21 cellular contexts compared by ENCODE assay signal in the genomic region with DNA sequence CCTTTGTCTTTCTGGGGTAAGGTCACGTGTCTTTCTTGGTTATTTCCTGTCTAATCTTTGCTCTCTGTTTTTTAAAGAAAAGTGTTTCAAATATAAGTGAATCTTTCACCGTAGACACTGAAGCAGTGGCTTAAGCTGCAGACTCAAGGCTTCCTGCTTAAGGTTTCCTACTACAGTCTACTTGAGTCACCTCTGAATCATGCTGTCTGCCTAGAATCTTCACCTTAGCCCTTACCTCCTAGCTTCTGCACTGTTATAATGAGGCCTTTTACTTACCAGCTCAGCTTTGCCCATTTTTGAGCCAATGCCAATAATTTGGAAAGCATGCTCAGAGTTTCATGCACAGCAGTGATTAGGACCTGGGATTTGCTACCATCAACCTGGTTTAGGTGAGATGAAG. TPM values are rescaled to one million over a fixed set of nuclear protein-coding genes. Genes with fewer than 3 reads are reported as not detected.
DNase-seq lines count a peak whose midpoint lies in the region; ATAC-seq and TF ChIP-seq lines count a peak whose summit lies in the region.
"Had no signal": no experiment of that assay in that cellular context is flagged by ENCODE, and none has a peak within 500 bp of the region (broad histone marks: within the 10 kb centered on the region; RNA-seq: fewer than 3 reads in every experiment).

No MANE protein-coding gene starts in this region.

- peak overlapping the region; percentile 37 for H3K4me2 ChIP-seq in mammary epithelial cell (ENCODE audit: insufficient read depth, low read depth, low read length)
- H3K4me2 ChIP-seq: BLaER1 treated with 17β-estradiol and CSF1 and Interleukin-3, amounts not matched to agents 10 nM and 100 nM had no signal

- TF ChIP-seq POLR2A in upper lobe of left lung (IDR thresholded peaks at IDR 0.05) (no peak), sigmoid colon (IDR thresholded peaks at IDR 0.05) (no peak), vagina (IDR thresholded peaks at IDR 0.05) (no peak)

- ATAC-seq in mucosa of descending colon (peak; percentile 70), upper lobe of left lung (ENCODE audit: low FRiP score in 2 of 2) (no peak)
- ATAC-seq: right lobe of liver had no signal

- peak overlapping the region; percentile 32 for H2AFZ ChIP-seq in mammary epithelial cell (ENCODE audit: low read depth, low read length)

- peak overlapping the region; percentile 27 for H3K9ac ChIP-seq in mammary epithelial cell (ENCODE audit: insufficient read depth, low read length)
- H3K9ac ChIP-seq: BLaER1 treated with 17β-estradiol and CSF1 and Interleukin-3, amounts not matched to agents 10 nM and 100 nM had no signal

- H3K27me3 ChIP-seq in mammary epithelial cell (ENCODE audit: insufficient read depth, low read length) (no peaks in the 10 kb centered on the region), upper lobe of left lung (no peaks in the 10 kb centered on the region), sigmoid colon (no peaks in the 10 kb centered on the region), vagina (no peaks in the 10 kb centered on the region)
- H3K27me3 ChIP-seq: BLaER1 treated with 17β-estradiol and CSF1 and Interleukin-3, amounts not matched to agents 10 nM and 100 nM; right lobe of liver had no signal

- 0% methylated on average over 2 of the region's 2 CpGs for WGBS in mammary epithelial cell (ENCODE audit: low coverage, missing lambda C conversion rate)
- 41 to 48% methylated on average over 2 of the region's 2 CpGs for WGBS in upper lobe of left lung, 2 donors
- WGBS in sigmoid colon, 2 donors = 21 to 30% methylated on average over 2 of the region's 2 CpGs

- peaks cover 37% of the 10 kb centered on the region for H3K4me1 ChIP-seq in mammary epithelial cell (ENCODE audit: insufficient read depth, low read length)
- H3K4me1 ChIP-seq in mucosa of descending colon (ENCODE audit: low read depth) = no peaks in the 10 kb centered on the region
- no peaks in the 10 kb centered on the region for H3K4me1 ChIP-seq in upper lobe of left lung
- no peaks in the 10 kb centered on the region for H3K4me1 ChIP-seq in sigmoid colon
- no peaks in the 10 kb centered on the region for H3K4me1 ChIP-seq in vagina
- H3K4me1 ChIP-seq: BLaER1 treated with 17β-estradiol and CSF1 and Interleukin-3, amounts not matched to agents 10 nM and 100 nM; left ventricle myocardium inferior; right lobe of liver had no signal

- H3K79me2 ChIP-seq in mammary epithelial cell (ENCODE audit: insufficient read depth, low read length) = no peaks in the 10 kb centered on the region

- peak overlapping the region; percentile 69 for H3K27ac ChIP-seq in mammary epithelial cell (ENCODE audit: insufficient read depth, low read depth, low read length)
- H3K27ac ChIP-seq in upper lobe of left lung = no peak overlapping the region
- no peak overlapping the region for H3K27ac ChIP-seq in sigmoid colon
- no peak overlapping the region for H3K27ac ChIP-seq in vagina
- H3K27ac ChIP-seq: BLaER1 treated with 17β-estradiol and CSF1 and Interleukin-3, amounts not matched to agents 10 nM and 100 nM; left ventricle myocardium inferior; right lobe of liver; SK-N-MC had no signal

- TF ChIP-seq CTCF in mammary epithelial cell (conservative IDR thresholded peaks at IDR 0.05 in 1 of 2, IDR thresholded peaks at IDR 0.05 in 1 of 2; ENCODE audit: extremely low read depth in 1 of 2, insufficient read depth in 1 of 2, low read depth in 1 of 2, low read length in 2 of 2) (no peak), mucosa of descending colon (IDR thresholded peaks at IDR 0.05) (no peak), upper lobe of left lung (IDR thresholded peaks at IDR 0.05) (no peak), sigmoid colon (IDR thresholded peaks at IDR 0.05) (no peak), vagina (IDR thresholded peaks at IDR 0.05) (no peak)

- H4K20me1 ChIP-seq in mammary epithelial cell (ENCODE audit: insufficient read depth, low read length) = no peaks in the 10 kb centered on the region
- H4K20me1 ChIP-seq: BLaER1 treated with 17β-estradiol and CSF1 and Interleukin-3, amounts not matched to agents 10 nM and 100 nM had no signal

- BruUV-seq in mammary epithelial cell (replicated peaks; lab: Mats Ljungman, UMichigan) = no TSS peak

- no peaks in the 10 kb centered on the region for H3K36me3 ChIP-seq in mammary epithelial cell (ENCODE audit: insufficient read depth, low read length)
- H3K36me3 ChIP-seq in mucosa of descending colon (ENCODE audit: low read depth) = no peaks in the 10 kb centered on the region
- no peaks in the 10 kb centered on the region for H3K36me3 ChIP-seq in upper lobe of left lung
- no peaks in the 10 kb centered on the region for H3K36me3 ChIP-seq in sigmoid colon
- no peaks in the 10 kb centered on the region for H3K36me3 ChIP-seq in vagina
- H3K36me3 ChIP-seq: BLaER1 treated with 17β-estradiol and CSF1 and Interleukin-3, amounts not matched to agents 10 nM and 100 nM; left ventricle myocardium inferior; right lobe of liver had no signal

- H3K9me3 ChIP-seq in mammary epithelial cell (replicated peaks; ENCODE audit: insufficient read depth, low read length) (no peaks in the 10 kb centered on the region), mucosa of descending colon (no peaks in the 10 kb centered on the region), upper lobe of left lung (no peaks in the 10 kb centered on the region), sigmoid colon (no peaks in the 10 kb centered on the region), vagina (no peaks in the 10 kb centered on the region)
- H3K9me3 ChIP-seq: left ventricle myocardium inferior, right lobe of liver had no signal

- dilution Hi-C loops in mammary epithelial cell (cut with HindIII; ENCODE audit: low sequenced_read_pairs) = no loop called here

- no peak for TF ChIP-seq EP300 in upper lobe of left lung (IDR thresholded peaks at IDR 0.05)
- no peak for TF ChIP-seq EP300 in sigmoid colon (IDR thresholded peaks at IDR 0.05)

- in situ Hi-C loops in mammary epithelial cell (cut with MboI; ENCODE audit: low sequenced_read_pairs in 2 of 2) = loop anchor here (25.0 kb wide), 2 partner anchors 92 to 317 kb away; no protein-coding TSS in a partner anchor

- CTCF ChIA-PET in mammary epithelial cell (lab: Charles Lee; ENCODE audit: low non-redundant PET) = interaction anchor here (0.7 kb wide), 1 partner anchor 20 kb away, joined by 3 read pairs; no protein-coding TSS in a partner anchor

- peak; percentile 46 for DNase-seq in Daoy (ENCODE audit: low read depth)
- peak; percentile 20 for DNase-seq in HT-29 (ENCODE audit: low spot score)
- peak; percentile 95 for DNase-seq in mammary epithelial cell
- DNase-seq in mucosa of descending colon = no peak
- no peak for DNase-seq in upper lobe of left lung
- no peak for DNase-seq in sigmoid colon
- no peak for DNase-seq in vagina (ENCODE audit: extremely low spot score in 2 of 2)
- DNase-seq: activated CD4-positive, alpha-beta T cell treated with anti-CD3 and anti-CD28 coated beads, Interleukin-2, amount 10 ng/mL, durations not matched to agents 24 days and 14 days; activated T-cell treated with anti-CD3 and anti-CD28 coated beads, Interleukin-2, amount 50 U/mL, for 48 hours; amniotic stem cell; cerebellar nuclear complex; effector memory CD4-positive, alpha-beta T cell; GDM1; left ventricle myocardium inferior; occipital lobe; right lobe of liver; stimulated activated CD4-positive, alpha-beta T cell treated with anti-CD3 and anti-CD28 coated beads, Interleukin-2, amount 100 ng/mL, for 24 hours; T1000 had no signal

- intact Hi-C loops in mammary epithelial cell (cut with micrococcal nuclease) (no loop called here), mucosa of descending colon (cut with DNase I, micrococcal nuclease) (no loop called here), sigmoid colon (cut with DNase I) (no loop called here), vagina (cut with DNase I) (no loop called here)

- no peak overlapping the region for H3K4me3 ChIP-seq in mammary epithelial cell (replicated peaks in 1 of 3; ENCODE audit: insufficient read depth in 1 of 3, low read depth in 2 of 3, low read length in 3 of 3)
- no peak overlapping the region for H3K4me3 ChIP-seq in mucosa of descending colon
- H3K4me3 ChIP-seq in upper lobe of left lung = no peak overlapping the region
- H3K4me3 ChIP-seq in sigmoid colon = no peak overlapping the region
- no peak overlapping the region for H3K4me3 ChIP-seq in vagina
- H3K4me3 ChIP-seq: BLaER1 treated with 17β-estradiol and CSF1 and Interleukin-3, amounts not matched to agents 10 nM and 100 nM; left ventricle myocardium inferior; right lobe of liver; SK-N-MC had no signal

RNA-seq across cellular contexts. Expression of a gene that starts 30.6 kb away (rescaled TPM):
- 2.7 TPM in 2 replicates for total RNA-seq in Daoy (2014; rRNA removed; shearing (Covaris generic))
- 0.41 and 0.94 TPM in 2 replicates for total RNA-seq in HT-29 (2014; rRNA removed; shearing (Covaris generic))
- total RNA-seq in mammary epithelial cell (10 to 100 TPM in 1 of 2 donors, 1 to 10 TPM in 1; 1.3 to 14.1 TPM), mucosa of descending colon (1 to 10 TPM in 2 of 3 donors, under 1 TPM in 1; 0.79 to 3.9 (median 2.6) TPM), upper lobe of left lung (under 1 TPM in 4 of 6 donors, not detected in 2; 0.15 to 0.20 (median 0.18) TPM), sigmoid colon (under 1 TPM in 1 of 4 donors, not detected in 3; 0.28 TPM), vagina (10.1 TPM)
- polyA plus RNA-seq in mammary epithelial cell (9.4 TPM), sigmoid colon (1 to 10 TPM in 2 of 3 donors, under 1 TPM in 1; 0.46 to 1.5 (median 1.2) TPM)
- polyA minus RNA-seq in mammary epithelial cell = 8.7 TPM
- total RNA-seq: activated CD4-positive, alpha-beta T cell treated with anti-CD3 and anti-CD28 coated beads, Interleukin-2, amount 10 ng/mL, durations not matched to agents 24 days and 14 days; left ventricle myocardium inferior; occipital lobe; right lobe of liver; temporal lobe had no signal

RNA-seq across cellular contexts. Expression of a gene that starts 52.8 kb away (rescaled TPM):
- total RNA-seq in Daoy (2014; rRNA removed; shearing (Covaris generic)) = 0.06 TPM in 1 of 2 replicates, not detected in the other
- not detected in 2 replicates for total RNA-seq in HT-29 (2014; rRNA removed; shearing (Covaris generic))
- total RNA-seq in mammary epithelial cell (not detected), mucosa of descending colon (not detected), upper lobe of left lung (not detected), sigmoid colon (not detected), vagina (not detected)
- polyA plus RNA-seq in mammary epithelial cell (not detected), sigmoid colon (not detected)
- polyA minus RNA-seq in mammary epithelial cell = not detected
- total RNA-seq: activated CD4-positive, alpha-beta T cell treated with anti-CD3 and anti-CD28 coated beads, Interleukin-2, amount 10 ng/mL, durations not matched to agents 24 days and 14 days; left ventricle myocardium inferior; occipital lobe; right lobe of liver; temporal lobe had no signal

Comparison
In these comparisons a context has a peak if more than half of its experiments do, and no peak if none do; other contexts are left out.
1. DNase-seq: peak in Daoy (single experiment), HT-29 (single experiment) and mammary epithelial cell (single experiment); none in mucosa of descending colon (0 of 3), upper lobe of left lung (0 of 2), sigmoid colon (single experiment) and vagina (0 of 2).